Comparison of ENCODE assay signal across 26 cellular contexts in the genomic region with DNA sequence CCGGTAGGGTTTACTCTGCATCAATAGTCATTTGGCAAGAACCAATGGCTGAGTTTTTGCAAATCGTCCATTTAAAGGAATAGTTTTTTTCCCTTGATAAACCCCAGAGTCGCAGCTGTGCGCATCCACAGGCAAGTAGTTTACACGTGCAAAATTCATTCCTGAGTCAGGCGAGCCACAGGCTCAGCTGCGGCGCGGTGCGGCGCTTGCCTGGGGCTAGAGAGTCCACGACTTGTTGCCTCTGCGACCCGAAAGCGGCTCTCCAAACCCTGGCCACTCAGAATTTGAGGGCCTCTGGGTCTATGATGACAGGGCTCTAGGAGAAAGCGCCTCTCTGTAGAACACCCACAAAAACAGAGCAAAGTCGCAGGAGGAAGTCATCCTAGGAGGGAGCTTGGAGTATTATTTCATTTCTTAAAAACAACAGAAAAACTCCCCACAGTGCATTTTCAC. TPM values are rescaled to one million over a fixed set of nuclear protein-coding genes. Genes with fewer than 3 reads are reported as not detected.
DNase-seq lines count a peak whose midpoint lies in the region; ATAC-seq and TF ChIP-seq lines count a peak whose summit lies in the region.
"Had no signal": no experiment of that assay in that cellular context is flagged by ENCODE, and none has a peak within 500 bp of the region (broad histone marks: within the 10 kb centered on the region; RNA-seq: fewer than 3 reads in every experiment).

No MANE protein-coding gene starts in this region.

- H3K9ac ChIP-seq in endodermal cell (ENCODE audit: extremely low read depth, low read length, poor library complexity, severe bottlenecking) (no peak overlapping the region), neuronal stem cell (ENCODE audit: low read depth, low read length, poor library complexity) (no peak overlapping the region)

- no peak overlapping the region for H3K23ac ChIP-seq in neuronal stem cell (ENCODE audit: low read depth, low read length, poor library complexity)

- H3K9me3 Mint-ChIP-seq in endodermal cell = no peaks in the 10 kb centered on the region
- H3K9me3 Mint-ChIP-seq in activated CD4-positive, alpha-beta T cell treated with anti-CD3 and anti-CD28 coated beads, Interleukin-2, amount 10 ng/mL, durations not matched to agents 24 days and 14 days = peaks cover 3% of the 10 kb centered on the region
- peaks cover 0 to 41% (median 16%) of the 10 kb centered on the region in 9 donors for H3K9me3 Mint-ChIP-seq in naive thymus-derived CD8-positive, alpha-beta T cell
- H3K9me3 Mint-ChIP-seq: activated T-helper 2 cell treated with anti-CD3 and anti-CD28 coated beads, Interferon-gamma antibody, Interleukin-2, Interleukin-4, amounts not matched to agents 10 μg/mL and 5 μg/mL and 100 μg/mL, durations not matched to agents 14 hours and 24 hours and 36 hours had no signal

- H3K4me1 ChIP-seq in endodermal cell (ENCODE audit: control insufficient read depth, insufficient read depth, low read length) = peaks cover 4% of the 10 kb centered on the region
- H3K4me1 ChIP-seq in neuronal stem cell (ENCODE audit: control insufficient read depth in 2 of 2, insufficient read depth in 1 of 2, low read depth in 1 of 2, low read length in 2 of 2) = peaks cover 1 to 11% of the 10 kb centered on the region in 2 donors

- no peak overlapping the region for H3K27ac ChIP-seq in endodermal cell (ENCODE audit: low read depth, low read length)
- no peak overlapping the region for H3K27ac ChIP-seq in neuronal stem cell (replicated peaks; ENCODE audit: low read length)

- no peak overlapping the region for H2AK5ac ChIP-seq in neuronal stem cell (ENCODE audit: low read depth, low read length)

- POLR2A ChIA-PET in naive thymus-derived CD8-positive, alpha-beta T cell (lab: Charles Lee) = no interaction called here

- H2BK120ac ChIP-seq in neuronal stem cell (ENCODE audit: low read depth, low read length) = no peak overlapping the region

- H3K27ac Mint-ChIP-seq in endodermal cell = no peak overlapping the region
- H3K27ac Mint-ChIP-seq in activated CD4-positive, alpha-beta T cell treated with anti-CD3 and anti-CD28 coated beads, Interleukin-2, amount 10 ng/mL, durations not matched to agents 24 days and 14 days = no peak overlapping the region
- H3K27ac Mint-ChIP-seq in naive thymus-derived CD8-positive, alpha-beta T cell = no peak overlapping the region
- H3K27ac Mint-ChIP-seq: activated CD8-positive, alpha-beta memory T cell treated with anti-CD3 and anti-CD28 coated beads, Interleukin-2, amount 10 ng/mL, durations not matched to agents 7 days and 5 days; activated naive CD8-positive, alpha-beta T cell treated with anti-CD3 and anti-CD28 coated beads, Interleukin-2, amount 10 ng/mL, durations not matched to agents 7 days and 5 days; activated T-helper 2 cell treated with anti-CD3 and anti-CD28 coated beads, Interferon-gamma antibody, Interleukin-2, Interleukin-4, amounts not matched to agents 10 μg/mL and 5 μg/mL and 100 μg/mL, durations not matched to agents 14 hours and 24 hours and 36 hours; CD4-positive, alpha-beta T cell had no signal

- DNase-seq in ELF-1 (ENCODE audit: low read depth, low spot score) (peak; percentile 61), RPMI7951 (ENCODE audit: low read depth) (peak; percentile 20), endodermal cell (peak; percentile 78), neuronal stem cell (ENCODE audit: low spot score) (no peak), NCI-H1048 (lab: John Stamatoyannopoulos, UW) (no peak)
- DNase-seq in activated CD4-positive, alpha-beta T cell treated with anti-CD3 and anti-CD28 coated beads, Interleukin-2, amount 10 ng/mL, durations not matched to agents 24 days and 14 days = no peak
- no peak for DNase-seq in naive thymus-derived CD8-positive, alpha-beta T cell
- DNase-seq: activated CD4-positive, alpha-beta T cell treated with anti-CD3 and anti-CD28 coated beads for 4 hours; activated CD8-positive, alpha-beta memory T cell treated with anti-CD3 and anti-CD28 coated beads, Interleukin-2, amount 10 ng/mL, durations not matched to agents 7 days and 5 days; activated naive CD8-positive, alpha-beta T cell treated with anti-CD3 and anti-CD28 coated beads, Interleukin-2, amount 10 ng/mL, durations not matched to agents 7 days and 5 days; CD4-positive, alpha-beta T cell; dermis blood vessel endothelial cell; erythroblast; hippocampal formation; Kasumi-1; mammary epithelial cell; naive B cell; NCI-H526; stimulated activated CD4-positive, alpha-beta T cell treated with anti-CD3 and anti-CD28 coated beads, Interleukin-2, amount 100 ng/mL, for 24 hours; stimulated activated naive CD4-positive, alpha-beta T cell had no signal

- H4K8ac ChIP-seq in neuronal stem cell (ENCODE audit: low read depth, low read length) = no peak overlapping the region

- H3K9me3 ChIP-seq in endodermal cell (ENCODE audit: control insufficient read depth, low read length) (no peaks in the 10 kb centered on the region), neuronal stem cell (replicated peaks in 1 of 2; ENCODE audit: control insufficient read depth in 2 of 2, insufficient read depth in 1 of 2, low read depth in 1 of 2, low read length in 2 of 2) (peaks cover 0 to 5% of the 10 kb centered on the region in 2 donors)

- TF ChIP-seq CTCF in endodermal cell (conservative IDR thresholded peaks at IDR 0.05) = no peak

- peaks cover 12% of the 10 kb centered on the region for H3K4me1 Mint-ChIP-seq in endodermal cell
- H3K4me1 Mint-ChIP-seq in activated CD4-positive, alpha-beta T cell treated with anti-CD3 and anti-CD28 coated beads, Interleukin-2, amount 10 ng/mL, durations not matched to agents 24 days and 14 days = no peaks in the 10 kb centered on the region
- no peaks in the 10 kb centered on the region for H3K4me1 Mint-ChIP-seq in naive thymus-derived CD8-positive, alpha-beta T cell
- H3K4me1 Mint-ChIP-seq: activated CD8-positive, alpha-beta memory T cell treated with anti-CD3 and anti-CD28 coated beads, Interleukin-2, amount 10 ng/mL, durations not matched to agents 7 days and 5 days; activated naive CD8-positive, alpha-beta T cell treated with anti-CD3 and anti-CD28 coated beads, Interleukin-2, amount 10 ng/mL, durations not matched to agents 7 days and 5 days; naive B cell had no signal

- H4K91ac ChIP-seq in neuronal stem cell (ENCODE audit: low read depth, low read length, poor library complexity) = no peak overlapping the region

- H3K36me3 Mint-ChIP-seq in endodermal cell (ENCODE audit: low read depth) = no peaks in the 10 kb centered on the region
- H3K36me3 Mint-ChIP-seq in activated CD4-positive, alpha-beta T cell treated with anti-CD3 and anti-CD28 coated beads, Interleukin-2, amount 10 ng/mL, durations not matched to agents 24 days and 14 days (ENCODE audit: low read depth) = no peaks in the 10 kb centered on the region
- H3K36me3 Mint-ChIP-seq in naive thymus-derived CD8-positive, alpha-beta T cell = peaks cover 3 to 26% (median 20%) of the 10 kb centered on the region in 3 donors
- H3K36me3 Mint-ChIP-seq: activated CD8-positive, alpha-beta memory T cell treated with anti-CD3 and anti-CD28 coated beads, Interleukin-2, amount 10 ng/mL, durations not matched to agents 7 days and 5 days; activated naive CD8-positive, alpha-beta T cell treated with anti-CD3 and anti-CD28 coated beads, Interleukin-2, amount 10 ng/mL, durations not matched to agents 7 days and 5 days had no signal

- H3K27me3 ChIP-seq in endodermal cell (ENCODE audit: control insufficient read depth, insufficient read depth, low read length, poor library complexity, severe bottlenecking) (peaks cover 100% of the 10 kb centered on the region), neuronal stem cell (ENCODE audit: control insufficient read depth in 3 of 3, insufficient read depth in 3 of 3, low read depth in 1 of 3, low read length in 3 of 3) (peaks cover 16 to 98% (median 77%) of the 10 kb centered on the region in 3 experiments)

- no peaks in the 10 kb centered on the region for H3K79me1 ChIP-seq in neuronal stem cell (ENCODE audit: low read depth, low read length)

- H3K14ac ChIP-seq in neuronal stem cell (ENCODE audit: low read length) = no peak overlapping the region

- H3K18ac ChIP-seq in neuronal stem cell (ENCODE audit: low read length) = peak overlapping the region; percentile 32

- no peak overlapping the region for H3K4me3 Mint-ChIP-seq in endodermal cell
- H3K4me3 Mint-ChIP-seq in activated CD4-positive, alpha-beta T cell treated with anti-CD3 and anti-CD28 coated beads, Interleukin-2, amount 10 ng/mL, durations not matched to agents 24 days and 14 days = no peak overlapping the region
- no peak overlapping the region for H3K4me3 Mint-ChIP-seq in naive thymus-derived CD8-positive, alpha-beta T cell
- H3K4me3 Mint-ChIP-seq: activated CD8-positive, alpha-beta memory T cell treated with anti-CD3 and anti-CD28 coated beads, Interleukin-2, amount 10 ng/mL, durations not matched to agents 7 days and 5 days; activated naive CD8-positive, alpha-beta T cell treated with anti-CD3 and anti-CD28 coated beads, Interleukin-2, amount 10 ng/mL, durations not matched to agents 7 days and 5 days; CD4-positive, alpha-beta T cell; naive B cell had no signal

- no peak overlapping the region for H3K4ac ChIP-seq in neuronal stem cell (ENCODE audit: low read length)

- no peak overlapping the region for H3K4me2 ChIP-seq in neuronal stem cell (ENCODE audit: insufficient read depth, low read length, poor library complexity, severe bottlenecking)

- H2AFZ ChIP-seq in neuronal stem cell (ENCODE audit: low read length) = peak overlapping the region; percentile 66

- H3K36me3 ChIP-seq in endodermal cell (ENCODE audit: control insufficient read depth, insufficient read depth, low read length) (no peaks in the 10 kb centered on the region), neuronal stem cell (replicated peaks in 1 of 2; ENCODE audit: control insufficient read depth in 2 of 2, insufficient read depth in 2 of 2, low read length in 2 of 2) (no peaks in the 10 kb centered on the region)

- H3K27me3 Mint-ChIP-seq in endodermal cell (ENCODE audit: insufficient read depth) = peaks cover 97% of the 10 kb centered on the region
- peaks cover 69% of the 10 kb centered on the region for H3K27me3 Mint-ChIP-seq in activated CD4-positive, alpha-beta T cell treated with anti-CD3 and anti-CD28 coated beads, Interleukin-2, amount 10 ng/mL, durations not matched to agents 24 days and 14 days
- peaks cover 42 to 85% (median 64%) of the 10 kb centered on the region in 5 donors for H3K27me3 Mint-ChIP-seq in naive thymus-derived CD8-positive, alpha-beta T cell

- intact Hi-C loops in activated CD4-positive, alpha-beta T cell treated with anti-CD3 and anti-CD28 coated beads, Interleukin-2, amount 10 ng/mL, durations not matched to agents 24 days and 14 days (cut with micrococcal nuclease) = no loop called here

- ATAC-seq in naive thymus-derived CD8-positive, alpha-beta T cell = no peak
- ATAC-seq: activated CD8-positive, alpha-beta memory T cell treated with anti-CD3 and anti-CD28 coated beads, Interleukin-2, amount 10 ng/mL, durations not matched to agents 7 days and 5 days; HCT116; Right ventricle myocardium inferior had no signal

- no peak overlapping the region for H2BK5ac ChIP-seq in neuronal stem cell (ENCODE audit: low read length)

- peak overlapping the region; percentile 1 for H3K4me3 ChIP-seq in endodermal cell (ENCODE audit: low read length)
- peak overlapping the region in 1 of 2 donors; percentile 9 for H3K4me3 ChIP-seq in neuronal stem cell (ENCODE audit: low read length in 2 of 2)

- 2 to 3% methylated on average over 11 to 17 of the region's 17 CpGs for WGBS in endodermal cell (ENCODE audit: insufficient coverage in 1 of 2, insufficient read length in 1 of 2), 2 experiments
- WGBS in neuronal stem cell (ENCODE audit: extremely low coverage in 2 of 2, insufficient read length in 2 of 2, insufficient replicate concordance in 1 of 2), 2 donors = no CpG with 5 or more reads among the region's 17 CpGs

- no peak overlapping the region for H2BK12ac ChIP-seq in neuronal stem cell (ENCODE audit: low read length)

- H2BK15ac ChIP-seq in neuronal stem cell (ENCODE audit: low read length) = peak overlapping the region; percentile 35

RNA-seq across cellular contexts. Expression of gene ZIC4, which starts 36.6 kb away (rescaled TPM):
- 0.10 and 0.84 TPM in 2 replicates for total RNA-seq in RPMI7951 (2014; rRNA removed; shearing (Covaris generic))
- not detected for total RNA-seq in endodermal cell
- 25.3 TPM for polyA plus RNA-seq in endodermal cell (2013, experiment 1 of 2)
- 26.4 TPM for polyA plus RNA-seq in endodermal cell (2013, experiment 2 of 2)
- 0.67 TPM for polyA plus RNA-seq in neuronal stem cell (2013, experiment 1 of 2)
- 0.78 TPM for polyA plus RNA-seq in neuronal stem cell (2013, experiment 2 of 2)
- total RNA-seq in activated CD4-positive, alpha-beta T cell treated with anti-CD3 and anti-CD28 coated beads, Interleukin-2, amount 10 ng/mL, durations not matched to agents 24 days and 14 days = not detected in 2 replicates
- not detected for total RNA-seq in naive thymus-derived CD8-positive, alpha-beta T cell
- not detected for polyA plus RNA-seq in naive thymus-derived CD8-positive, alpha-beta T cell
- total RNA-seq: activated CD8-positive, alpha-beta memory T cell treated with anti-CD3 and anti-CD28 coated beads, Interleukin-2, amount 10 ng/mL, durations not matched to agents 7 days and 5 days; activated naive CD8-positive, alpha-beta T cell treated with anti-CD3 and anti-CD28 coated beads, Interleukin-2, amount 10 ng/mL, durations not matched to agents 7 days and 5 days; activated T-helper 2 cell treated with anti-CD3 and anti-CD28 coated beads, Interferon-gamma antibody, Interleukin-2, Interleukin-4, amounts not matched to agents 10 μg/mL and 5 μg/mL and 100 μg/mL, durations not matched to agents 14 hours and 24 hours and 36 hours; bronchial epithelial cell; CD4-positive, alpha-beta T cell; dermis blood vessel endothelial cell; Right ventricle myocardium inferior had no signal
- polyA plus RNA-seq: keratinocyte, mammary epithelial cell, thymus had no signal

RNA-seq across cellular contexts. Expression of gene ZIC1, which starts 39.5 kb away (rescaled TPM):
- total RNA-seq in RPMI7951 (2014; rRNA removed; shearing (Covaris generic)) = 12.1 and 12.2 TPM in 2 replicates
- total RNA-seq in endodermal cell = not detected
- polyA plus RNA-seq in endodermal cell (2013, experiment 1 of 2) = 178 TPM
- polyA plus RNA-seq in endodermal cell (2013, experiment 2 of 2) = 163 TPM
- 24.9 TPM for polyA plus RNA-seq in neuronal stem cell (2013, experiment 1 of 2)
- 27.0 TPM for polyA plus RNA-seq in neuronal stem cell (2013, experiment 2 of 2)
- total RNA-seq in activated CD4-positive, alpha-beta T cell treated with anti-CD3 and anti-CD28 coated beads, Interleukin-2, amount 10 ng/mL, durations not matched to agents 24 days and 14 days = not detected in 2 replicates
- not detected for total RNA-seq in naive thymus-derived CD8-positive, alpha-beta T cell
- polyA plus RNA-seq in naive thymus-derived CD8-positive, alpha-beta T cell = not detected
- total RNA-seq: activated CD8-positive, alpha-beta memory T cell treated with anti-CD3 and anti-CD28 coated beads, Interleukin-2, amount 10 ng/mL, durations not matched to agents 7 days and 5 days; activated naive CD8-positive, alpha-beta T cell treated with anti-CD3 and anti-CD28 coated beads, Interleukin-2, amount 10 ng/mL, durations not matched to agents 7 days and 5 days; activated T-helper 2 cell treated with anti-CD3 and anti-CD28 coated beads, Interferon-gamma antibody, Interleukin-2, Interleukin-4, amounts not matched to agents 10 μg/mL and 5 μg/mL and 100 μg/mL, durations not matched to agents 14 hours and 24 hours and 36 hours; bronchial epithelial cell; CD4-positive, alpha-beta T cell; dermis blood vessel endothelial cell; Right ventricle myocardium inferior had no signal
- polyA plus RNA-seq: keratinocyte, mammary epithelial cell had no signal

Comparison
In these comparisons a context has a peak if more than half of its experiments do, and no peak if none do; other contexts are left out.
1. DNase-seq: peak in ELF-1 (single experiment), RPMI7951 (single experiment) and endodermal cell (single experiment); none in neuronal stem cell (single experiment), activated CD4-positive, alpha-beta T cell treated with anti-CD3 and anti-CD28 coated beads, Interleukin-2, amount 10 ng/mL, durations not matched to agents 24 days and 14 days (single experiment), NCI-H1048 (single experiment) and naive thymus-derived CD8-positive, alpha-beta T cell (0 of 10).
2. RNA of gene ZIC1, which starts 39.5 kb away (total RNA-seq): 12.1 to 12.2 TPM in RPMI7951; not detected in endodermal cell, not detected in activated CD4-positive, alpha-beta T cell treated with anti-CD3 and anti-CD28 coated beads, Interleukin-2, amount 10 ng/mL, durations not matched to agents 24 days and 14 days and not detected in naive thymus-derived CD8-positive, alpha-beta T cell; every median in the first group is over 10 times any median in the second.